Comparison of ENCODE assay signal across 8 cellular contexts in the genomic region with DNA sequence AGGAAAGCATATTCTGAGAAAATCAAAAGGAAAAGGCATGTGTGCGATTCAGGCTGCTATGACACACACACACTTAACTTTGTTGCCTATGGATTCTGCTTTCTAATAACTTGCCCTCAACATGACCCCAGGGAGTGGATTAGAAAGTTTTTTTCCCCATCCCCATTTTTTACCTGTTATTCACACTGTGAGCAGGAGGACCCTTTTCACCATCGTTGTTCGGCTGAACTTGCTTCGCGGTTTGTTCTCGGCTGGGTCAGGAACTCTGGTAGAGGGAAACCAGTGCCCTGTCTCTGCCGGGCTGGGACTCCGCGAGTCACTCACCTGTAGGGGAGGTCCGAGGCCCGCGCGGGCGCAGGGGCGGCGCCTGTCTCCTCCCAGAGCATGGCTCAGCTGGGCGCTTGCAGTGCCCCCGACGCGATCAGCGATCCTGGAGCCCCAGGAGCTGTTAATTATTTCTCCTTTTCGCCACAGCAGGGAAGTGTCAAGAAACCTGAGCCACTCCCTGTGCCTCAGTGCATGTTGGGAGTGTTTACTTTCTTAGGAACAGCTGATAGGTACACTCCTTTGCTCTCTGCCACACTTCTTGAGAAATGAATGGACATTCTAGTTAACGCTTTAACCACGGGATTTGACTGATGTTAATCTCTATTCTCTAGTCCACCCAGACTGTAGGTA. TPM values are rescaled to one million over a fixed set of nuclear protein-coding genes. Genes with fewer than 3 reads are reported as not detected.
DNase-seq lines count a peak whose midpoint lies in the region; ATAC-seq, FAIRE-seq and TF ChIP-seq lines count a peak whose summit lies in the region.

A gene with protein sequence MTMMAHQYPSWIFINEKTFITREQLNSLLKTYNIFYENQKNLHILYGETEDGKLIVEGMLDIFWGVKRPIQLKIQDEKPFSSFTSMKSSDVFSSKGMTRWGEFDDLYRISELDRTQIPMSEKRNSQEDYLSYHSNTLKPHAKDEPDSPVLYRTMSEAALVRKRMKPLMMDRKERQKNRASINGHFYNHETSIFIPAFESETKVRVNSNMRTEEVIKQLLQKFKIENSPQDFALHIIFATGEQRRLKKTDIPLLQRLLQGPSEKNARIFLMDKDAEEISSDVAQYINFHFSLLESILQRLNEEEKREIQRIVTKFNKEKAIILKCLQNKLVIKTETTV (minus strand): TSS at position 322 of the 678 bp plus-strand sequence. CDS start 8,641 bp downstream, outside the sequence.

- no peaks in the 10 kb centered on the region for H3K27me3 ChIP-seq in SJCRH30
- no peaks in the 10 kb centered on the region for H3K27me3 ChIP-seq in pancreas

- TF ChIP-seq CTCF in GM12865 (IDR thresholded peaks at IDR 0.05; ENCODE audit: insufficient read depth, low read depth, low read length, missing control alignments) (no peak), epithelial cell of proximal tubule (conservative IDR thresholded peaks at IDR 0.05; ENCODE audit: low read depth, low read length) (peak; percentile 8), pancreas (IDR thresholded peaks at IDR 0.05) (no peak)

- ATAC-seq in GM21515 (IDR thresholded peaks at IDR 0.05; ENCODE audit: unreplicated experiment) (peak; percentile 95), pancreas (peak; percentile 97 to 98 (median 98))

- H3K4me3 ChIP-seq in GM12865 (ENCODE audit: low read depth, low read length) (peak within 1 kb of the TSS; percentile 49), SJCRH30 (peak within 1 kb of the TSS; percentile 44), epithelial cell of proximal tubule (ENCODE audit: low read depth, low read length) (peak within 1 kb of the TSS; percentile 83), pancreas (peak within 1 kb of the TSS; percentile 6 to 49 (median 34))

- DNase-seq in GM12865 (ENCODE audit: low read depth) (peak; percentile 41), HT-29 (ENCODE audit: low spot score) (peak; percentile 96), SJCRH30 (peak; percentile 15 to 43), epithelial cell of proximal tubule (ENCODE audit: low read depth) (peak; percentile 83), pancreas (peak; percentile 85 to 93 (median 88)), HCEC 1CT (no peak), dermis blood vessel endothelial cell (no peak)

- H3K4me1 ChIP-seq in SJCRH30 (0 out of 2 replicates have a peak, but pooled peaks cover 3% of the 10 kb centered on the region), pancreas (peaks cover 0 to 17% (median 0%) of the 10 kb centered on the region in 3 donors)

- no peak within 1 kb of the TSS for H3K27ac ChIP-seq in SJCRH30
- H3K27ac ChIP-seq in pancreas: peak within 1 kb of the TSS; percentile 18 to 85 (median 56)

- 5 to 7% methylated on average over 24 of the region's 24 CpGs for WGBS in pancreas, 2 donors

- no peaks in the 10 kb centered on the region for H3K36me3 ChIP-seq in SJCRH30
- H3K36me3 ChIP-seq in pancreas: no peaks in the 10 kb centered on the region

- peak; percentile 51 for FAIRE-seq in pancreas (lab: Jason Lieb, UNC)

- intact Hi-C loops in pancreas (cut with DNase I): no loop called here

- no peaks in the 10 kb centered on the region for H3K9me3 ChIP-seq in SJCRH30 (replicated peaks)
- no peaks in the 10 kb centered on the region for H3K9me3 ChIP-seq in pancreas

RNA-seq across cellular contexts. Expression of the gene that starts here (rescaled TPM):
- 2.3 and 3.9 TPM in 2 replicates for total RNA-seq in HT-29 (2014; rRNA removed; shearing (Covaris generic))
- 0.03 and 0.08 TPM in 2 replicates for total RNA-seq in SJCRH30 (2014; rRNA removed; shearing (Covaris generic))
- total RNA-seq in epithelial cell of proximal tubule (2.8 and 5.9 TPM in 2 replicates), pancreas (10 to 100 TPM in 1 of 6 donors, 1 to 10 TPM in 5; 3.1 to 10.2 (median 5.8) TPM), dermis blood vessel endothelial cell (under 0.01 and 0.23 TPM in 2 replicates)
- 1 to 10 TPM; 2.8 to 4.1 TPM for polyA plus RNA-seq in pancreas

Comparison
In these comparisons a context has a peak if more than half of its experiments do, and no peak if none do; other contexts are left out.
1. Peak in DNase-seq and H3K4me3 ChIP-seq in SJCRH30; RNA of the gene not detected or under 1 TPM.
2. DNase-seq: peak in GM12865 (single experiment), HT-29 (single experiment), epithelial cell of proximal tubule (single experiment) and pancreas (6 of 6); none in HCEC 1CT (single experiment) and dermis blood vessel endothelial cell (single experiment).
3. Peak in every context shown above with its lines, with median percentiles within 50 percentile points of each other: H3K4me3 ChIP-seq.